21 cellular contexts compared by ENCODE assay signal in the genomic region with DNA sequence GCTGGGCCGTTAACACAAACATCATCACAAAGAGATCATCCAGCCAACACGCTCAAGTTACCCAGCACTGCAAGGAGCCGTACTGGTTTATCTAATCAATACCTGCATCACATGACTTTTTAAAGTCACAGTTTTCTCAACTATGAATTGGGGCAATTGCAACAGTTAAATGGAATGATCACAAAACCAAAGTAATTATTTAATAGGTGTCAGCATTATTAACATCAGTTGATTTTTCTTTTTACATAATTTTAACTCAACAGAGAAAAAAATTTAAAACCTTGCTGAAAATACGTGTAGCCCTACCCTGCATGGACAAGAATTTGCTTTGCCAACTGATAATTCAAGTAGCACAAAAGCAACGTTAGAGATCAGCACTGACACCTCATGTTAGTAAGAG.
"Had no signal": no experiment of that assay in that cellular context is flagged by ENCODE, and none has a peak within 500 bp of the region (broad histone marks: within the 10 kb centered on the region; RNA-seq: fewer than 3 reads in every experiment).

No MANE protein-coding gene starts in this region.

- ATAC-seq: stimulated activated naive CD8-positive, alpha-beta T cell treated with anti-CD3 and anti-CD28 coated beads, Interleukin-15, Interleukin-2, amounts not matched to agents 100 U/mL and 50 U/mL, for 24 hours had no signal

- FAIRE-seq: endothelial cell of umbilical vein, small intestine had no signal

- H2AFZ ChIP-seq: hepatocyte had no signal

- H3K4me1 ChIP-seq: colonic mucosa, right atrium auricular region, upper lobe of left lung, uterus had no signal

- H3K27me3 ChIP-seq: colonic mucosa, hepatocyte, right atrium auricular region, upper lobe of left lung had no signal

- H3K4me3 ChIP-seq: colonic mucosa, hepatocyte, right atrium auricular region, tibial artery, upper lobe of left lung, uterus had no signal

- H3K27ac ChIP-seq: colonic mucosa, hepatocyte, right atrium auricular region, tibial artery, upper lobe of left lung, uterus had no signal

- H3K36me3 ChIP-seq: colonic mucosa, right atrium auricular region, tibial artery, upper lobe of left lung, uterus had no signal

- H3K9me3 ChIP-seq: colonic mucosa, right atrium auricular region, tibial artery, upper lobe of left lung, uterus had no signal

- H3K79me2 ChIP-seq: hepatocyte had no signal

- DNase-seq: colonic mucosa; dermis blood vessel endothelial cell; effector CD4-positive, alpha-beta T cell; endodermal cell; erythroblast; foreskin melanocyte; head of caudate nucleus; kidney glomerular epithelial cell; mesendoderm; naive B cell; nephron progenitor cell; posterior cingulate gyrus; small intestine; stimulated activated CD4-positive, alpha-beta T cell treated with anti-CD3 and anti-CD28 coated beads, Interleukin-12 subunit alpha, Interleukin-12 subunit beta, amount 100 ng/mL, for 4 hours; stimulated activated naive CD8-positive, alpha-beta T cell treated with anti-CD3 and anti-CD28 coated beads, Interleukin-15, Interleukin-2, amounts not matched to agents 100 U/mL and 50 U/mL, for 24 hours; tibial artery; upper lobe of left lung; uterus had no signal

- H3K4me2 ChIP-seq: hepatocyte had no signal
